1 cellular context compared by ENCODE assay signal in the genomic region with DNA sequence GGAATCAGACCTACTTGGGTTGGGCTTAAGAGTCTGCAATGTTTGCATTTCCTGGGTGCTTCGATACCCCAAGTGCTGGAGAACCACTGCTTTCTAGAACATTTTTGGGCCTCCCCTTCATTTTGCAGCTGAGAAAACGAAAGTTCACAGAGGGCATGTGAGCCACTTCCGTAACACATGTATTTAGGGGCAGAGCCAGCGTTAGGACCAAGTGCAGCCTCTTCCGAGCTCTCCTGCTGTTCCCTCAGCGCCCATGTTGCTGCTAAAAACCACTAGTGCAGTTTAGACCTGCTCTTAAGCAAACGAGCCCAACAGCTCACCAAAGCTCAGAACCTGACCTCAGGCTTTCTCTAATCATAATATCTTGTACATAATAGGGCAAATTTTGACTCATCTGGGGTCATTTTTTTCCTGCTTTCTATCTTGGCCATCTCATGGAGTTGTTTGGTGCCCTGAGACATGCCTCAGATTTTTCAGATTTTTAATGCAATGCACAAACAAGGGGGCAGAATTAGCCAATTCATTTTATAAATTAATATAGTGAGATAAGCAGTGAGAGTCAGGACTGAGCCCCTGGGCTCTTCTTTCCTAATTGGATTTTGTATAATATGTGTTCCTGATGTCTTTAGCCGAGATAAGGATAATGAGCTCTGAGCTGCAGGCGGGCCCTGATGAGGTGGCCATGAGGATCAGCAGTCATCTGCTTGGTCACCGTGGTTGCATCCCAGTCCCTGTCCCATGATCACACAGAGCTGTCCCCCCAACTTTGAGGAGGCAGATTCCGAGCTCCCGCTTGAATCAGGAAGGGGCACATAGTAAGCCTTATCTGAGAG.
TF ChIP-seq lines count a peak whose summit lies in the region.

No MANE protein-coding gene starts in this region.

TF ChIP-seq in SK-N-SH, 30 proteins besides CTCF, POLR2A, EP300 and RAD21 (continued from another document):
- TF ChIP-seq TAF1 (IDR thresholded peaks at IDR 0.05; ENCODE audit: borderline replicate concordance, low read depth, low read length) (no peak), ELF1 (IDR thresholded peaks at IDR 0.05) (no peak), RCOR1 (IDR thresholded peaks at IDR 0.05; ENCODE audit: low read length) (peak; percentile 84), CHD2 (IDR thresholded peaks at IDR 0.05; ENCODE audit: low read length, partially characterized antibody) (peak; percentile 20), TCF12 (IDR thresholded peaks at IDR 0.05) (no peak; the same call in 1 of the 2 replicates), JUND (IDR thresholded peaks at IDR 0.05) (no peak)
- TF ChIP-seq, protein P1, sequence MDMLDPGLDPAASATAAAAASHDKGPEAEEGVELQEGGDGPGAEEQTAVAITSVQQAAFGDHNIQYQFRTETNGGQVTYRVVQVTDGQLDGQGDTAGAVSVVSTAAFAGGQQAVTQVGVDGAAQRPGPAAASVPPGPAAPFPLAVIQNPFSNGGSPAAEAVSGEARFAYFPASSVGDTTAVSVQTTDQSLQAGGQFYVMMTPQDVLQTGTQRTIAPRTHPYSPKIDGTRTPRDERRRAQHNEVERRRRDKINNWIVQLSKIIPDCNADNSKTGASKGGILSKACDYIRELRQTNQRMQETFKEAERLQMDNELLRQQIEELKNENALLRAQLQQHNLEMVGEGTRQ (IDR thresholded peaks at IDR 0.05; ENCODE audit: borderline replicate concordance, low read depth, low read length) = no peak
TF ChIP-seq in SK-N-SH: peak in this region for 4.
